In genomic region chr4:21512351-21512750, GRCh38 we compare ENCODE assay signal across 8 cellular contexts.
A peak's percentile ranks its signal among the peaks of the same experiment; 100 is the strongest.
DNase-seq lines count a peak whose midpoint lies in the region; ATAC-seq, FAIRE-seq and TF ChIP-seq lines count a peak whose summit lies in the region.

No MANE protein-coding gene starts in this region.

- no peaks in the 10 kb centered on the region for H3K9me3 ChIP-seq in T-helper 17 cell (ENCODE audit: control insufficient read depth, low read length, poor library complexity, severe bottlenecking)

- no peak overlapping the region for H3K4me3 Mint-ChIP-seq in T-helper 17 cell

- H3K36me3 Mint-ChIP-seq in T-helper 17 cell (ENCODE audit: low read depth) = no peaks in the 10 kb centered on the region

- peaks cover 6% of the 10 kb centered on the region for H3K27me3 Mint-ChIP-seq in T-helper 17 cell

- no peak overlapping the region for H3K4me3 ChIP-seq in fibroblast of the aortic adventitia (ENCODE audit: low read depth, low read length)

- peak; percentile 38 for TF ChIP-seq CTCF in fibroblast of the aortic adventitia (IDR thresholded peaks at IDR 0.05; ENCODE audit: insufficient read depth, low read length)

- FAIRE-seq in A204.1 (lab: Jason Lieb, UNC) = peak; percentile 92

- no peak overlapping the region for H3K27ac Mint-ChIP-seq in T-helper 17 cell

- H3K4me1 Mint-ChIP-seq in T-helper 17 cell = peaks cover 3% of the 10 kb centered on the region

- no peak for ATAC-seq in GM21390 (IDR thresholded peaks at IDR 0.05; ENCODE audit: unreplicated experiment)
- ATAC-seq in GM18502 (IDR thresholded peaks at IDR 0.05; ENCODE audit: poor library complexity, unreplicated experiment) = no peak
- no peak for ATAC-seq in T-helper 17 cell

- DNase-seq in HPDE6-E6E7 (ENCODE audit: extremely low spot score) (peak; percentile 10), RPMI7951 (ENCODE audit: low read depth) (peak; percentile 2), fibroblast of the aortic adventitia (ENCODE audit: low read depth) (peak; percentile 56), stromal cell of bone marrow (ENCODE audit: low read depth) (peak; percentile 21), T-helper 17 cell (no peak)

Comparison
In these comparisons a context has a peak if more than half of its experiments do, and no peak if none do; other contexts are left out.
1. DNase-seq: peak in HPDE6-E6E7 (single experiment), RPMI7951 (single experiment), fibroblast of the aortic adventitia (single experiment) and stromal cell of bone marrow (single experiment); none in T-helper 17 cell (0 of 3).